ENCODE assay signal across 9 cellular contexts in the genomic region with DNA sequence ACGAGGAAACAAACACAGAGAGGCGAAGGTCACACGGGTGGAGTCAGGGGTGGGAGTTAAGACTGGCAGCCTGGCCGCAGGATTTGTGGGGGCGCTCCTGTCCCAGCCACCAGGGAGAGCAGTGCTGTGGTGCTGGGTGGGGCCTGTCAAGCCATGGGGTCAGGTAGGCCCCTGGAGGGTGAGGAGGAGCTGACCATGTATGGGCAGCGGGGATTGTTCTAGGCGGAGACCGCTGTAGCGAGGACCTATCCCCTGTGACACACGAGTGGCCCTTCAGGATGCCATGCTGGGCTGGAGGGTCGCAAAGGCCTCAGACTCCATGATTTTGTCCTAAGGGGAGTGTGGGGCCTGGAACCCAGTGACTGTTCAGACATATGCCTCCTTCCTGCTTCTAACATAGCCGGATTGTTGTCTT. TPM values are rescaled to one million over a fixed set of nuclear protein-coding genes. Genes with fewer than 3 reads are reported as not detected.
DNase-seq lines count a peak whose midpoint lies in the region; ATAC-seq and TF ChIP-seq lines count a peak whose summit lies in the region.
"Had no signal": no experiment of that assay in that cellular context is flagged by ENCODE, and none has a peak within 500 bp of the region (broad histone marks: within the 10 kb centered on the region; RNA-seq: fewer than 3 reads in every experiment).

No MANE protein-coding gene starts in this region.

- H2AFZ ChIP-seq in SU-DHL-6 (ENCODE audit: low read depth, low read length, severe bottlenecking) (peak overlapping the region; percentile 12), hepatocyte (peak overlapping the region; percentile 74)

- H3K27me3 Mint-ChIP-seq in type B pancreatic cell = no peaks in the 10 kb centered on the region

- no peaks in the 10 kb centered on the region for H3K9me3 ChIP-seq in SU-DHL-6 (ENCODE audit: insufficient read depth, low read length)
- H3K9me3 ChIP-seq in hepatocyte (ENCODE audit: low read depth) = no peaks in the 10 kb centered on the region
- H3K9me3 ChIP-seq: testis had no signal

- H3K9me2 ChIP-seq in SU-DHL-6 (replicated peaks; ENCODE audit: insufficient read depth, low read length) (no peaks in the 10 kb centered on the region), hepatocyte (replicated peaks; ENCODE audit: insufficient read depth) (no peaks in the 10 kb centered on the region)

- H3K36me3 Mint-ChIP-seq in type B pancreatic cell = peaks cover 5% of the 10 kb centered on the region

- H3K9me3 Mint-ChIP-seq in type B pancreatic cell = no peaks in the 10 kb centered on the region

- H3K4me3 ChIP-seq in SU-DHL-6 (ENCODE audit: insufficient read depth, low read length, poor library complexity, severe bottlenecking) (no peak overlapping the region), hepatocyte (no peak overlapping the region)

- peak overlapping the region; percentile 35 for H3K27ac Mint-ChIP-seq in type B pancreatic cell

- H3K27ac ChIP-seq in SU-DHL-6 (ENCODE audit: low read depth, low read length) (no peak overlapping the region), hepatocyte (no peak overlapping the region)

- H3K4me1 ChIP-seq in hepatocyte (ENCODE audit: insufficient read depth) = peaks cover 22% of the 10 kb centered on the region

- H3K36me3 ChIP-seq in SU-DHL-6 (ENCODE audit: low read length) = no peaks in the 10 kb centered on the region
- no peaks in the 10 kb centered on the region for H3K36me3 ChIP-seq in hepatocyte (replicated peaks; ENCODE audit: insufficient read depth, low read depth)

- H3F3A ChIP-seq in SU-DHL-6 (ENCODE audit: insufficient read depth) = peaks cover 18% of the 10 kb centered on the region

- peaks cover 25% of the 10 kb centered on the region for H3K79me2 ChIP-seq in SU-DHL-6 (ENCODE audit: insufficient read depth, low read length)
- peaks cover 31% of the 10 kb centered on the region for H3K79me2 ChIP-seq in hepatocyte

- H3K27me3 ChIP-seq in SU-DHL-6 (ENCODE audit: low read length) = no peaks in the 10 kb centered on the region
- H3K27me3 ChIP-seq in hepatocyte = no peaks in the 10 kb centered on the region
- H3K27me3 ChIP-seq: testis had no signal

- 88% methylated on average over 12 of the region's 12 CpGs for WGBS in hepatocyte (ENCODE audit: low lambda C conversion rate, missing lambda C conversion rate)

- ATAC-seq in Right ventricle myocardium inferior (no peak), left ventricle myocardium superior (no peak), HG02840 (IDR thresholded peaks at IDR 0.05; ENCODE audit: low FRiP score, unreplicated experiment) (no peak)

- no peaks in the 10 kb centered on the region for H4K20me1 ChIP-seq in SU-DHL-6 (ENCODE audit: low read depth, low read length)
- H4K20me1 ChIP-seq in hepatocyte (ENCODE audit: insufficient read depth, poor library complexity, severe bottlenecking) = no peaks in the 10 kb centered on the region

- no peak overlapping the region for H3K9ac ChIP-seq in SU-DHL-6 (ENCODE audit: low read length)

- DNase-seq in Right ventricle myocardium inferior (ENCODE audit: missing footprints) (peak; percentile 58), left ventricle myocardium superior (no peak), hepatocyte (ENCODE audit: low spot score) (no peak), type B pancreatic cell (ENCODE audit: extremely low spot score, unreplicated experiment) (no peak), NCI-H526 treated with DMSO at 0.1 percent for 48 hours (lab: John Stamatoyannopoulos, UW) (no peak), mucosa of gallbladder (ENCODE audit: low spot score) (no peak)

- no peak overlapping the region for H3K4me2 ChIP-seq in SU-DHL-6 (ENCODE audit: low read depth, low read length, poor library complexity, severe bottlenecking)
- no peak overlapping the region for H3K4me2 ChIP-seq in hepatocyte

- intact Hi-C loops in Right ventricle myocardium inferior (cut with DNase I) (loop anchor here (2.0 to 5.0 kb wide), 3 partner anchors 217 to 813 kb away; a partner anchor contains a TSS), left ventricle myocardium superior (cut with micrococcal nuclease) (loop anchor here (10.0 kb wide), 1 partner anchor 501 kb away; no protein-coding TSS in a partner anchor)

- peak overlapping the region; percentile 68 for H3K4me3 Mint-ChIP-seq in type B pancreatic cell

- no peak for TF ChIP-seq CTCF in SU-DHL-6 (IDR thresholded peaks at IDR 0.05; ENCODE audit: insufficient read depth, low read length, poor library complexity, severe bottlenecking)
- TF ChIP-seq CTCF in hepatocyte (IDR thresholded peaks at IDR 0.05; ENCODE audit: poor library complexity) = no peak
- no peak for TF ChIP-seq CTCF in type B pancreatic cell (conservative IDR thresholded peaks at IDR 0.05)

- H3K4me1 Mint-ChIP-seq in type B pancreatic cell (ENCODE audit: unreplicated experiment) = peaks cover 36% of the 10 kb centered on the region

RNA-seq across cellular contexts. Expression of a gene that starts 1.6 kb away (rescaled TPM):
- total RNA-seq in Right ventricle myocardium inferior (61.9 TPM), left ventricle myocardium superior (58.1 TPM), hepatocyte (82.9 and 84.0 TPM in 2 replicates), type B pancreatic cell (ENCODE audit: low replicate concordance) (52.3 and 59.1 TPM in 2 replicates), mucosa of gallbladder (76.9 TPM)
- polyA plus RNA-seq in hepatocyte = 117 and 118 TPM in 2 replicates

RNA-seq across cellular contexts. Expression of a gene that starts 13.7 kb away (rescaled TPM):
- total RNA-seq in Right ventricle myocardium inferior (204 TPM), left ventricle myocardium superior (214 TPM), hepatocyte (231 and 271 TPM in 2 replicates), type B pancreatic cell (ENCODE audit: low replicate concordance) (315 and 398 TPM in 2 replicates), mucosa of gallbladder (248 TPM)
- 144 and 170 TPM in 2 replicates for polyA plus RNA-seq in hepatocyte

RNA-seq across cellular contexts. Expression of a gene that starts 32.0 kb away (rescaled TPM):
- total RNA-seq in Right ventricle myocardium inferior (17.3 TPM), left ventricle myocardium superior (16.1 TPM), hepatocyte (25.8 and 31.8 TPM in 2 replicates), type B pancreatic cell (ENCODE audit: low replicate concordance) (35.0 and 35.5 TPM in 2 replicates), mucosa of gallbladder (24.1 TPM)
- polyA plus RNA-seq in hepatocyte = 17.5 and 22.2 TPM in 2 replicates

RNA-seq across cellular contexts. Expression of a gene that starts 36.5 kb away (rescaled TPM):
- total RNA-seq in Right ventricle myocardium inferior = not detected
- not detected for total RNA-seq in left ventricle myocardium superior
- 0.16 and 0.17 TPM in 2 replicates for total RNA-seq in hepatocyte
- 0.10 and 0.21 TPM in 2 replicates for polyA plus RNA-seq in hepatocyte
- total RNA-seq in type B pancreatic cell (ENCODE audit: low replicate concordance) = 0.60 and 1.1 TPM in 2 replicates
- 0.43 TPM for total RNA-seq in mucosa of gallbladder
